12 cellular contexts compared by ENCODE assay signal in the genomic region with DNA sequence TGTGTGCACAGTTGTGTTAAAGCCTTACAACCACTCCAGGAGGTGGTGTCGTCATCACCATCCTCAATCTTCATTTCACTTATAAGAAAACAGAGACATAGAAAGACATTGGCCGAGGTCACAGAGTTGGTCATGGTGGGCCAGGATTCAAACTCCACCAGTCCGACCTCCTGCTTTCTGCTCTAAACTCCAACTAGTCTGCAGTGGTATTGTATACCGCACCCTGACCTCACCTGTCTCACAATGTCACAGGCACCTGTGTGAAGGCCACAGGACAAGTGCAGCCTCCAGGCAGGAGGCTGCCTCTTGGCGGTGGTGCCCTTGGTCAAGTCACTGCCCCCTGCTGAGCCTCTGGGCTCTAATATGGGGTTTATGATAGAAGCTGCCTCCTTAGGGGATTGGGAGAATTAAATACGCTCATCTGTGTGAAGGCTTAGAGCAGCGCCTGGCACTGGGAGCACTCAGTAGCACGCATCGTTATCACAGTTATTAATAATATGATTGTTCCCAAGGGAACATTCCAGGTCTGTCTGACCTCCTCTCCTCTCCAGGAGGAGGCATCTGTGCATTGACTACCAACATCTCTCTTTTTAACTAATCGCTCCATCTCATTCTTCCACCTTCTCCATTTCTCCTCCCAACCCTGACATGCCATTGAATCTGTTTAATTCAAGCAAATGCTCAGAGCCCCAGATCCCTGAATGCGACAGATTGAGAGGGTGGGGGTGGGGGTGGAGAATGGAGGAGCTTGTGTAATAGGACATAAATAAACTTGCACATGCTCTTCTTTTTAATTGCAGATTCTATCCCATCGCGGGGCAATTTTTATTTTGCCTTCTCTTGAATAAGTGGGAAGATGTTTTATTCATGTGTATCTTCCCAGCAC.
A peak's percentile ranks its signal among the peaks of the same experiment; 100 is the strongest.
DNase-seq lines count a peak whose midpoint lies in the region; ATAC-seq, FAIRE-seq and TF ChIP-seq lines count a peak whose summit lies in the region.
"Had no signal": no experiment of that assay in that cellular context is flagged by ENCODE, and none has a peak within 500 bp of the region (broad histone marks: within the 10 kb centered on the region; RNA-seq: fewer than 3 reads in every experiment).

No MANE protein-coding gene starts in this region.

- intact Hi-C loops in CD4-positive, alpha-beta T cell (cut with DNase I, micrococcal nuclease): no loop called here

- no peaks in the 10 kb centered on the region for H3K4me1 Mint-ChIP-seq in CD4-positive, alpha-beta T cell (ENCODE audit: low read depth)
- H3K4me1 Mint-ChIP-seq: activated CD4-positive, alpha-beta memory T cell treated with anti-CD3 and anti-CD28 coated beads, Interleukin-2, amount 10 ng/mL, durations not matched to agents 7 days and 5 days; CD8-positive, alpha-beta memory T cell had no signal

- no peak overlapping the region for H3K4me3 Mint-ChIP-seq in CD4-positive, alpha-beta T cell
- H3K4me3 Mint-ChIP-seq: activated CD4-positive, alpha-beta memory T cell treated with anti-CD3 and anti-CD28 coated beads, Interleukin-2, amount 10 ng/mL, durations not matched to agents 7 days and 5 days; CD8-positive, alpha-beta memory T cell had no signal

- H3K9me3 ChIP-seq in HEK293 (ENCODE audit: control insufficient read depth, insufficient read depth, low read depth, low read length): no peaks in the 10 kb centered on the region
- no peaks in the 10 kb centered on the region for H3K9me3 ChIP-seq in adipocyte (ENCODE audit: control insufficient read depth, low read length)
- no peaks in the 10 kb centered on the region for H3K9me3 ChIP-seq in right atrium auricular region
- no peaks in the 10 kb centered on the region for H3K9me3 ChIP-seq in small intestine (ENCODE audit: control insufficient read depth, low read depth)
- no peaks in the 10 kb centered on the region for H3K9me3 ChIP-seq in CD4-positive, alpha-beta T cell (ENCODE audit: control insufficient read depth, low read length)

- H3K4me3 ChIP-seq in HEK293 (ENCODE audit: low read depth, low read length): no peak overlapping the region
- H3K4me3 ChIP-seq in adipocyte (ENCODE audit: low read length): no peak overlapping the region
- no peak overlapping the region for H3K4me3 ChIP-seq in right atrium auricular region
- no peak overlapping the region for H3K4me3 ChIP-seq in small intestine (ENCODE audit: low read depth in 1 of 2, low read length in 2 of 2)
- H3K4me3 ChIP-seq: cardiac muscle cell had no signal

- peaks cover 2% of the 10 kb centered on the region for H3K9me3 Mint-ChIP-seq in CD4-positive, alpha-beta T cell
- H3K9me3 Mint-ChIP-seq: activated CD4-positive, alpha-beta memory T cell treated with anti-CD3 and anti-CD28 coated beads, Interleukin-2, amount 10 ng/mL, durations not matched to agents 7 days and 5 days had no signal

- peak overlapping the region; percentile 85 for H3K9ac ChIP-seq in adipocyte (ENCODE audit: low read length)

- H3K27me3 Mint-ChIP-seq in CD4-positive, alpha-beta T cell: peaks cover 9% of the 10 kb centered on the region

- no peak overlapping the region for H3K27ac Mint-ChIP-seq in CD4-positive, alpha-beta T cell
- H3K27ac Mint-ChIP-seq: activated CD4-positive, alpha-beta memory T cell treated with anti-CD3 and anti-CD28 coated beads, Interleukin-2, amount 10 ng/mL, durations not matched to agents 7 days and 5 days had no signal

- no peak for DNase-seq in adipocyte (ENCODE audit: low read depth)
- DNase-seq in right atrium auricular region (ENCODE audit: low spot score): no peak
- DNase-seq in small intestine: peak; percentile 53
- no peak for DNase-seq in CD4-positive, alpha-beta T cell
- no peak for DNase-seq in DMS53 treated with DMSO at 0.1 percent for 48 hours (lab: John Stamatoyannopoulos, UW; ENCODE audit: unreplicated experiment)
- no peak for DNase-seq in activated CD4-positive, alpha-beta T cell treated with anti-CD3 and anti-CD28 coated beads for 48 hours
- DNase-seq: activated CD4-positive, alpha-beta memory T cell treated with anti-CD3 and anti-CD28 coated beads, Interleukin-2, amount 10 ng/mL, durations not matched to agents 7 days and 5 days; activated gamma-delta T cell; CD8-positive, alpha-beta memory T cell had no signal

- WGBS in small intestine, 3 donors: 69 to 90% (median 81%) methylated on average over 13 of the region's 13 CpGs

- POLR2A ChIA-PET in HEK293 (lab: Yijun Ruan, JAX): no interaction called here
- POLR2A ChIA-PET in CD4-positive, alpha-beta T cell (lab: Charles Lee): no interaction called here

- H3K4me1 ChIP-seq in HEK293 (ENCODE audit: control insufficient read depth, insufficient read depth, low read length): no peaks in the 10 kb centered on the region
- H3K4me1 ChIP-seq in adipocyte (ENCODE audit: control insufficient read depth, insufficient read depth, low read length): peaks cover 86% of the 10 kb centered on the region
- H3K4me1 ChIP-seq in right atrium auricular region: peaks cover 0 to 35% of the 10 kb centered on the region in 2 donors
- no peaks in the 10 kb centered on the region for H3K4me1 ChIP-seq in small intestine (ENCODE audit: control insufficient read depth in 2 of 2, insufficient read depth in 1 of 2, low read depth in 1 of 2, low read length in 1 of 2)

- no peak overlapping the region for H3K27ac ChIP-seq in HEK293 (ENCODE audit: extremely low read depth, low read depth, low read length)
- peak overlapping the region; percentile 26 to 44 for H3K27ac ChIP-seq in right atrium auricular region
- H3K27ac ChIP-seq in small intestine (ENCODE audit: low read depth in 1 of 2, low read length in 1 of 2): no peak overlapping the region
- H3K27ac ChIP-seq in CD4-positive, alpha-beta T cell (ENCODE audit: low read depth, low read length): no peak overlapping the region
- H3K27ac ChIP-seq: cardiac muscle cell had no signal

- FAIRE-seq in small intestine (lab: Jason Lieb, UNC): no peak

- ATAC-seq in HG02981 (IDR thresholded peaks at IDR 0.05; ENCODE audit: unreplicated experiment): no peak
- ATAC-seq in CD4-positive, alpha-beta T cell (ENCODE audit: poor library complexity): no peak

- CTCF ChIA-PET in HEK293 (lab: Yijun Ruan, JAX): interaction anchor here (0.6 to 0.9 kb wide), 3 partner anchors 15 to 148 kb away, joined by 4 to 5 read pairs (median 5); no protein-coding TSS in a partner anchor
- CTCF ChIA-PET in CD4-positive, alpha-beta T cell (lab: Charles Lee): no interaction called here

- TF ChIP-seq CTCF in HEK293 (tag by site-specific recombination; IDR thresholded peaks at IDR 0.05) (no peak), right atrium auricular region (IDR thresholded peaks at IDR 0.05) (peak in 1 of 2 donors; percentile 48)
- TF ChIP-seq CTCF in CD4-positive, alpha-beta T cell (IDR thresholded peaks at IDR 0.05): no peak

- H3K36me3 ChIP-seq in HEK293 (ENCODE audit: control insufficient read depth in 2 of 2, insufficient read depth in 1 of 2, low read length in 2 of 2) (no peaks in the 10 kb centered on the region), adipocyte (ENCODE audit: control insufficient read depth, insufficient read depth, low read length, severe bottlenecking) (no peaks in the 10 kb centered on the region), right atrium auricular region (no peaks in the 10 kb centered on the region), small intestine (ENCODE audit: control insufficient read depth in 2 of 2, insufficient read depth in 2 of 2, low read length in 2 of 2) (no peaks in the 10 kb centered on the region)
- H3K36me3 ChIP-seq: cardiac muscle cell had no signal

- no peaks in the 10 kb centered on the region for H3K36me3 Mint-ChIP-seq in CD4-positive, alpha-beta T cell (ENCODE audit: low read depth)
- H3K36me3 Mint-ChIP-seq: CD8-positive, alpha-beta memory T cell had no signal

- no peaks in the 10 kb centered on the region for H3K27me3 ChIP-seq in adipocyte (replicated peaks; ENCODE audit: control insufficient read depth, insufficient read depth, low read length)
- no peaks in the 10 kb centered on the region for H3K27me3 ChIP-seq in right atrium auricular region
- no peaks in the 10 kb centered on the region for H3K27me3 ChIP-seq in small intestine (ENCODE audit: control insufficient read depth in 2 of 2, insufficient read depth in 2 of 2, low read length in 2 of 2)
- no peaks in the 10 kb centered on the region for H3K27me3 ChIP-seq in CD4-positive, alpha-beta T cell (ENCODE audit: control insufficient read depth, insufficient read depth, low read length)
- H3K27me3 ChIP-seq: cardiac muscle cell had no signal

TF ChIP-seq in HEK293, 187 proteins besides CTCF, POLR2A, EP300 and RAD21:
- peak; percentile 29; the same call in 1 of the 2 replicates for TF ChIP-seq ZIC2 (tag by site-specific recombination; IDR thresholded peaks at IDR 0.05)
- TF ChIP-seq ZNF24 (tag by site-specific recombination; IDR thresholded peaks at IDR 0.05): no peak
TF ChIP-seq in HEK293: peak in this region for 1.

Comparison
In these comparisons a context has a peak if more than half of its experiments do, and no peak if none do; other contexts are left out.
1. H3K27ac ChIP-seq: peak in right atrium auricular region (2 of 2); none in HEK293 (single experiment), small intestine (0 of 2) and CD4-positive, alpha-beta T cell (single experiment).